11 cellular contexts compared by ENCODE assay signal in genomic region chr22:49735411-49736311, GRCh38.
A peak's percentile ranks its signal among the peaks of the same experiment; 100 is the strongest.
DNase-seq lines count a peak whose midpoint lies in the region; ATAC-seq and TF ChIP-seq lines count a peak whose summit lies in the region.
"Had no signal": no experiment of that assay in that cellular context is flagged by ENCODE, and none has a peak within 500 bp of the region (broad histone marks: within the 10 kb centered on the region; RNA-seq: fewer than 3 reads in every experiment).

No MANE protein-coding gene starts in this region.

- WGBS in hepatocyte (ENCODE audit: low lambda C conversion rate, missing lambda C conversion rate), result 54% methylated on average over 26 of the region's 28 CpGs

- H3K27me3 ChIP-seq in hepatocyte (no peaks in the 10 kb centered on the region), vagina (no peaks in the 10 kb centered on the region), right atrium auricular region (no peaks in the 10 kb centered on the region)

- TF ChIP-seq POLR2A in vagina (IDR thresholded peaks at IDR 0.05), result no peak

- ATAC-seq in GM21423 (IDR thresholded peaks at IDR 0.05; ENCODE audit: unreplicated experiment) (no peak), Right ventricle myocardium inferior (no peak)
- ATAC-seq: CD8-positive, alpha-beta T cell had no signal

- H3K4me3 ChIP-seq in hepatocyte, result no peak overlapping the region
- H3K4me3 ChIP-seq in vagina, result no peak overlapping the region
- H3K4me3 ChIP-seq in right atrium auricular region, result no peak overlapping the region
- H3K4me3 ChIP-seq: adrenal gland had no signal

- no peaks in the 10 kb centered on the region for H3K9me3 ChIP-seq in hepatocyte (ENCODE audit: low read depth)
- no peaks in the 10 kb centered on the region for H3K9me3 ChIP-seq in vagina
- peaks cover 0 to 8% of the 10 kb centered on the region in 2 donors for H3K9me3 ChIP-seq in right atrium auricular region
- H3K9me3 ChIP-seq: adrenal gland had no signal

- no peaks in the 10 kb centered on the region for H4K20me1 ChIP-seq in hepatocyte (ENCODE audit: insufficient read depth, poor library complexity, severe bottlenecking)

- H3K36me3 ChIP-seq in hepatocyte (replicated peaks; ENCODE audit: insufficient read depth, low read depth) (no peaks in the 10 kb centered on the region), vagina (no peaks in the 10 kb centered on the region), right atrium auricular region (no peaks in the 10 kb centered on the region)
- H3K36me3 ChIP-seq: adrenal gland had no signal

- intact Hi-C loops in vagina (cut with DNase I), result no loop called here
- intact Hi-C loops in Right ventricle myocardium inferior (cut with DNase I), result no loop called here

- no peaks in the 10 kb centered on the region for H3K4me1 ChIP-seq in hepatocyte (ENCODE audit: insufficient read depth)
- no peaks in the 10 kb centered on the region for H3K4me1 ChIP-seq in vagina
- no peaks in the 10 kb centered on the region for H3K4me1 ChIP-seq in right atrium auricular region
- H3K4me1 ChIP-seq: adrenal gland had no signal

- no peak for TF ChIP-seq CTCF in hepatocyte (IDR thresholded peaks at IDR 0.05; ENCODE audit: poor library complexity)
- no peak for TF ChIP-seq CTCF in vagina (IDR thresholded peaks at IDR 0.05)
- TF ChIP-seq CTCF in right atrium auricular region (IDR thresholded peaks at IDR 0.05), result no peak

- H3K79me2 ChIP-seq in hepatocyte, result no peaks in the 10 kb centered on the region

- peak; percentile 19 for DNase-seq in stimulated activated CD4-positive, alpha-beta T cell treated with anti-CD3 and anti-CD28 coated beads, Interleukin-4, amount 100 ng/mL, for 1 hour
- no peak for DNase-seq in stimulated activated CD4-positive, alpha-beta T cell treated with anti-CD3 and anti-CD28 coated beads, Interleukin-12 subunit alpha, Interleukin-12 subunit beta, amount 100 ng/mL, for 4 hours
- peak; percentile 65 for DNase-seq in RPMI8226
- DNase-seq in hepatocyte (ENCODE audit: low spot score), result peak; percentile 51
- DNase-seq in vagina (ENCODE audit: extremely low spot score in 2 of 2), result peak; percentile 62 to 93
- no peak for DNase-seq in right atrium auricular region (ENCODE audit: low spot score)
- no peak for DNase-seq in Right ventricle myocardium inferior (ENCODE audit: missing footprints)
- DNase-seq: NCI-H82 had no signal

- no peaks in the 10 kb centered on the region for H3K9me2 ChIP-seq in hepatocyte (replicated peaks; ENCODE audit: insufficient read depth)

- no peak overlapping the region for H3K4me2 ChIP-seq in hepatocyte

- H2AFZ ChIP-seq in hepatocyte, result no peak overlapping the region

- no peak overlapping the region for H3K27ac ChIP-seq in hepatocyte
- no peak overlapping the region for H3K27ac ChIP-seq in vagina
- H3K27ac ChIP-seq in right atrium auricular region, result no peak overlapping the region
- H3K27ac ChIP-seq: adrenal gland had no signal

Comparison
In these comparisons a context has a peak if more than half of its experiments do, and no peak if none do; other contexts are left out.
1. DNase-seq: peak in stimulated activated CD4-positive, alpha-beta T cell treated with anti-CD3 and anti-CD28 coated beads, Interleukin-4, amount 100 ng/mL, for 1 hour (single experiment), RPMI8226 (single experiment), hepatocyte (single experiment) and vagina (2 of 2); none in stimulated activated CD4-positive, alpha-beta T cell treated with anti-CD3 and anti-CD28 coated beads, Interleukin-12 subunit alpha, Interleukin-12 subunit beta, amount 100 ng/mL, for 4 hours (single experiment), right atrium auricular region (single experiment) and Right ventricle myocardium inferior (single experiment).